1 cellular context compared by ENCODE assay signal in the genomic region with DNA sequence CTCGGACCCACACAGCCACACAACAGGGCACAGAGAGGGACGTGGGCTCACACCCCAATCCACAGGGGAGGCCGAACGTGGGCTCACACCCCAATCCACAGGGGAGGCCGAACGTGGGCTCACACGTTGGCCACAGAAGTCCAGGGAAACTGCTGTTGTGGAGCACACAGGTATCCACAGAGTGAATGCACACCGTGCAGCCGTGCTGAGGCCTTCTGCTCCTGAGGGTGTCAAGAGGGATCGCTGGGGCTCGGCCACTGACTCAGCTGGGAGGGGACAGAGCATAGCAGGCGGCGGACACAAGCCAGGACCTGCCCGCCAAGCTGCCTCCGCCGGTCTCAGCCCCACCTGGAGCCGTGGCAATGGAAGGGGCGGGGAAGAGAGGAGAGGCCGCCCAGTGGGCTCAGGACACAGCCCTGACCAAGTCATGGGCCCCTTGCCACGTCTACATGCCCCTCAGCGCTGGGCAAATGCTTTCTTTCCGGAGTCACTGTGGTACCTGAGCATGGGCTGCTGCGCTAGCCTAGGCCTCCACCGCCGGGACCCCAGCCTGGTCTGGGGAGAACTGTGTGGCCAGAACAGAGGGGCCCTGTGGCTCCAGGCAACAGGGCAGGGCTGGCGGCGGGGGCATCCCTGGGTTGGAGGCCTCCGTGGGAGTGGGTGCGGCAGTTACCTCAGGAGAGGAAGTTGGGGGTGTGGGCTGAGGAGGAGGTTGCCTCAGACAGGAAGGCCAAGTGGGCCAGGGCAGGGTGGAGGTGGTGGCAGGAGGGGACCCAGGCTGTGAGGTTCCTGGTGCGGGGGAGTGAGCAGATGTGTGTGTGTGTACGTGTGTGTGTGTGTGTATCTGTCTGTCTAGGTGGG.
A peak's percentile ranks its signal among the peaks of the same experiment; 100 is the strongest.
TF ChIP-seq lines count a peak whose summit lies in the region.

No MANE protein-coding gene starts in this region.

TF ChIP-seq in GM12878, 131 proteins besides CTCF, POLR2A, EP300 and RAD21:
- TF ChIP-seq IKZF2 (IDR thresholded peaks at IDR 0.05) (peak in 1 of 2 experiments; percentile 32; a peak in 1 of 4 replicates), MEF2B (IDR thresholded peaks at IDR 0.05; ENCODE audit: partially characterized antibody, poor library complexity, severe bottlenecking) (no peak), EGR1 (IDR thresholded peaks at IDR 0.05; ENCODE audit: borderline replicate concordance in 1 of 2, low read depth in 2 of 2, low read length in 2 of 2) (peak in 1 of 2 experiments; percentile 93; a peak in 2 of 3 replicates), BCL11A (IDR thresholded peaks at IDR 0.05; ENCODE audit: low read depth, low read length) (no peak), IKZF1 (conservative IDR thresholded peaks at IDR 0.05) (peak; percentile 45; the same call in 1 of the 2 replicates), ESRRA (IDR thresholded peaks at IDR 0.05; ENCODE audit: low read length) (no peak), RUNX3 (IDR thresholded peaks at IDR 0.05; ENCODE audit: low read length) (peak; percentile 63; the same call in 1 of the 2 replicates), SMAD1 (IDR thresholded peaks at IDR 0.05; ENCODE audit: low read depth, partially characterized antibody) (no peak), CREM (IDR thresholded peaks at IDR 0.05; ENCODE audit: low read depth) (peak; percentile 46; the same call in 1 of the 2 replicates), TCF3 (IDR thresholded peaks at IDR 0.05; ENCODE audit: borderline replicate concordance, insufficient read depth, low read depth, low read length) (0 out of 2 replicates have a peak, but pooled peaks have one; percentile 53), ATF7 (IDR thresholded peaks at IDR 0.05; ENCODE audit: low read depth) (peak; percentile 51), YY1 (IDR thresholded peaks at IDR 0.05; ENCODE audit: low read depth, low read length) (0 out of 2 replicates have a peak, but pooled peaks have one; percentile 21), POLR2AphosphoS2 (IDR thresholded peaks at IDR 0.05; ENCODE audit: low read depth, low read length) (no peak), SPI1 (IDR thresholded peaks at IDR 0.05; ENCODE audit: borderline replicate concordance, insufficient read depth, low read depth, low read length) (peak; percentile 55; the same call in 1 of the 2 replicates), NBN (IDR thresholded peaks at IDR 0.05) (0 out of 2 replicates have a peak, but pooled peaks have one; percentile 35), LARP7 (IDR thresholded peaks at IDR 0.05) (0 out of 2 replicates have a peak, but pooled peaks have one; percentile 9), HDGF (IDR thresholded peaks at IDR 0.05) (peak; percentile 86), DPF2 (IDR thresholded peaks at IDR 0.05) (0 out of 2 replicates have a peak, but pooled peaks have one; percentile 36)
- TF ChIP-seq, protein P1, sequence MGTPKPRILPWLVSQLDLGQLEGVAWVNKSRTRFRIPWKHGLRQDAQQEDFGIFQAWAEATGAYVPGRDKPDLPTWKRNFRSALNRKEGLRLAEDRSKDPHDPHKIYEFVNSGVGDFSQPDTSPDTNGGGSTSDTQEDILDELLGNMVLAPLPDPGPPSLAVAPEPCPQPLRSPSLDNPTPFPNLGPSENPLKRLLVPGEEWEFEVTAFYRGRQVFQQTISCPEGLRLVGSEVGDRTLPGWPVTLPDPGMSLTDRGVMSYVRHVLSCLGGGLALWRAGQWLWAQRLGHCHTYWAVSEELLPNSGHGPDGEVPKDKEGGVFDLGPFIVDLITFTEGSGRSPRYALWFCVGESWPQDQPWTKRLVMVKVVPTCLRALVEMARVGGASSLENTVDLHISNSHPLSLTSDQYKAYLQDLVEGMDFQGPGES (IDR thresholded peaks at IDR 0.05), result 0 out of 2 replicates have a peak, but pooled peaks have one; percentile 33
- TF ChIP-seq, protein P2, sequence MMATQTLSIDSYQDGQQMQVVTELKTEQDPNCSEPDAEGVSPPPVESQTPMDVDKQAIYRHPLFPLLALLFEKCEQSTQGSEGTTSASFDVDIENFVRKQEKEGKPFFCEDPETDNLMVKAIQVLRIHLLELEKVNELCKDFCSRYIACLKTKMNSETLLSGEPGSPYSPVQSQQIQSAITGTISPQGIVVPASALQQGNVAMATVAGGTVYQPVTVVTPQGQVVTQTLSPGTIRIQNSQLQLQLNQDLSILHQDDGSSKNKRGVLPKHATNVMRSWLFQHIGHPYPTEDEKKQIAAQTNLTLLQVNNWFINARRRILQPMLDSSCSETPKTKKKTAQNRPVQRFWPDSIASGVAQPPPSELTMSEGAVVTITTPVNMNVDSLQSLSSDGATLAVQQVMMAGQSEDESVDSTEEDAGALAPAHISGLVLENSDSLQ (IDR thresholded peaks at IDR 0.05), result peak; percentile 20
- TF ChIP-seq, protein P3, sequence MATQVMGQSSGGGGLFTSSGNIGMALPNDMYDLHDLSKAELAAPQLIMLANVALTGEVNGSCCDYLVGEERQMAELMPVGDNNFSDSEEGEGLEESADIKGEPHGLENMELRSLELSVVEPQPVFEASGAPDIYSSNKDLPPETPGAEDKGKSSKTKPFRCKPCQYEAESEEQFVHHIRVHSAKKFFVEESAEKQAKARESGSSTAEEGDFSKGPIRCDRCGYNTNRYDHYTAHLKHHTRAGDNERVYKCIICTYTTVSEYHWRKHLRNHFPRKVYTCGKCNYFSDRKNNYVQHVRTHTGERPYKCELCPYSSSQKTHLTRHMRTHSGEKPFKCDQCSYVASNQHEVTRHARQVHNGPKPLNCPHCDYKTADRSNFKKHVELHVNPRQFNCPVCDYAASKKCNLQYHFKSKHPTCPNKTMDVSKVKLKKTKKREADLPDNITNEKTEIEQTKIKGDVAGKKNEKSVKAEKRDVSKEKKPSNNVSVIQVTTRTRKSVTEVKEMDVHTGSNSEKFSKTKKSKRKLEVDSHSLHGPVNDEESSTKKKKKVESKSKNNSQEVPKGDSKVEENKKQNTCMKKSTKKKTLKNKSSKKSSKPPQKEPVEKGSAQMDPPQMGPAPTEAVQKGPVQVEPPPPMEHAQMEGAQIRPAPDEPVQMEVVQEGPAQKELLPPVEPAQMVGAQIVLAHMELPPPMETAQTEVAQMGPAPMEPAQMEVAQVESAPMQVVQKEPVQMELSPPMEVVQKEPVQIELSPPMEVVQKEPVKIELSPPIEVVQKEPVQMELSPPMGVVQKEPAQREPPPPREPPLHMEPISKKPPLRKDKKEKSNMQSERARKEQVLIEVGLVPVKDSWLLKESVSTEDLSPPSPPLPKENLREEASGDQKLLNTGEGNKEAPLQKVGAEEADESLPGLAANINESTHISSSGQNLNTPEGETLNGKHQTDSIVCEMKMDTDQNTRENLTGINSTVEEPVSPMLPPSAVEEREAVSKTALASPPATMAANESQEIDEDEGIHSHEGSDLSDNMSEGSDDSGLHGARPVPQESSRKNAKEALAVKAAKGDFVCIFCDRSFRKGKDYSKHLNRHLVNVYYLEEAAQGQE (IDR thresholded peaks at IDR 0.05; ENCODE audit: low read depth, low read length), result no peak
- TF ChIP-seq, protein P4, sequence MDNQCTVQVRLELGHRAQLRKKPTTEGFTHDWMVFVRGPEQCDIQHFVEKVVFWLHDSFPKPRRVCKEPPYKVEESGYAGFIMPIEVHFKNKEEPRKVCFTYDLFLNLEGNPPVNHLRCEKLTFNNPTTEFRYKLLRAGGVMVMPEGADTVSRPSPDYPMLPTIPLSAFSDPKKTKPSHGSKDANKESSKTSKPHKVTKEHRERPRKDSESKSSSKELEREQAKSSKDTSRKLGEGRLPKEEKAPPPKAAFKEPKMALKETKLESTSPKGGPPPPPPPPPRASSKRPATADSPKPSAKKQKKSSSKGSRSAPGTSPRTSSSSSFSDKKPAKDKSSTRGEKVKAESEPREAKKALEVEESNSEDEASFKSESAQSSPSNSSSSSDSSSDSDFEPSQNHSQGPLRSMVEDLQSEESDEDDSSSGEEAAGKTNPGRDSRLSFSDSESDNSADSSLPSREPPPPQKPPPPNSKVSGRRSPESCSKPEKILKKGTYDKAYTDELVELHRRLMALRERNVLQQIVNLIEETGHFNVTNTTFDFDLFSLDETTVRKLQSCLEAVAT (IDR thresholded peaks at IDR 0.05), result peak; percentile 37; the same call in 1 of the 2 replicates
